Comparison of ENCODE assay signal across 8 cellular contexts in genomic region chr11:14973621-14974020, GRCh38. TPM values are rescaled to one million over a fixed set of nuclear protein-coding genes. Genes with fewer than 3 reads are reported as not detected.
DNase-seq lines count a peak whose midpoint lies in the region; ATAC-seq, FAIRE-seq and TF ChIP-seq lines count a peak whose summit lies in the region.

No MANE protein-coding gene starts in this region.

- no peak overlapping the region for H3K27ac Mint-ChIP-seq in T-helper 2 cell treated with Interferon-gamma antibody and Interleukin-4, amounts not matched to agents 5 μg/mL and 100 μg/mL, for 36 hours
- no peak overlapping the region for H3K27ac Mint-ChIP-seq in endodermal cell

- H3K4me3 Mint-ChIP-seq in T-helper 2 cell treated with Interferon-gamma antibody and Interleukin-4, amounts not matched to agents 5 μg/mL and 100 μg/mL, for 36 hours = peak overlapping the region; percentile 65
- peak overlapping the region; percentile 51 for H3K4me3 Mint-ChIP-seq in endodermal cell

- peak; percentile 45 for ATAC-seq in GM19463 (IDR thresholded peaks at IDR 0.05; ENCODE audit: unreplicated experiment)
- peak; percentile 50 to 58 (median 56) for ATAC-seq in pancreas

- WGBS in endodermal cell (ENCODE audit: insufficient coverage in 1 of 2, insufficient read length in 1 of 2), 2 experiments = 5 to 29% methylated on average over 4 to 31 of the region's 31 CpGs
- WGBS in pancreas, 2 donors = 2 to 4% methylated on average over 31 of the region's 31 CpGs

- TF ChIP-seq CTCF in A673 (conservative IDR thresholded peaks at IDR 0.05; ENCODE audit: low read depth, low read length) (no peak), endodermal cell (conservative IDR thresholded peaks at IDR 0.05) (no peak), pancreas (IDR thresholded peaks at IDR 0.05) (no peak)

- DNase-seq in A673 (ENCODE audit: low spot score) (peak; percentile 21), endodermal cell (peak; percentile 82), pancreas (peak in 2 of 6 donors; percentile 69 to 74), NCI-H524 treated with DMSO at 0.1 percent for 48 hours (lab: John Stamatoyannopoulos, UW) (no peak), GM12892 (ENCODE audit: insufficient read length) (no peak)
- DNase-seq in T-helper 2 cell treated with Interferon-gamma antibody and Interleukin-4, amounts not matched to agents 5 μg/mL and 100 μg/mL, for 36 hours (ENCODE audit: low spot score) = peak; percentile 18
- no peak for DNase-seq in effector CD4-positive, alpha-beta T cell

- H3K27me3 ChIP-seq in A673 (replicated peaks; ENCODE audit: insufficient read depth, low read depth, low read length, poor library complexity) (peaks cover 10% of the 10 kb centered on the region), endodermal cell (ENCODE audit: control insufficient read depth, insufficient read depth, low read length, poor library complexity, severe bottlenecking) (peaks cover 96% of the 10 kb centered on the region), pancreas (peaks cover 0 to 36% (median 2%) of the 10 kb centered on the region in 4 donors)

- no peak for FAIRE-seq in pancreas (lab: Jason Lieb, UNC)
- FAIRE-seq in GM12892 (lab: Jason Lieb, UNC) = no peak

- intact Hi-C loops in A673 (cut with micrococcal nuclease; ENCODE audit: unreplicated experiment) = no loop called here
- intact Hi-C loops in pancreas (cut with DNase I) = no loop called here

- no peak overlapping the region for H3K9ac ChIP-seq in endodermal cell (ENCODE audit: extremely low read depth, low read length, poor library complexity, severe bottlenecking)

- no peaks in the 10 kb centered on the region for H3K36me3 Mint-ChIP-seq in T-helper 2 cell treated with Interferon-gamma antibody and Interleukin-4, amounts not matched to agents 5 μg/mL and 100 μg/mL, for 36 hours (ENCODE audit: low read depth)
- no peaks in the 10 kb centered on the region for H3K36me3 Mint-ChIP-seq in endodermal cell (ENCODE audit: low read depth)

- peaks cover 25% of the 10 kb centered on the region for H3K4me1 Mint-ChIP-seq in T-helper 2 cell treated with Interferon-gamma antibody and Interleukin-4, amounts not matched to agents 5 μg/mL and 100 μg/mL, for 36 hours (ENCODE audit: low read depth)
- peaks cover 27% of the 10 kb centered on the region for H3K4me1 Mint-ChIP-seq in endodermal cell

- TF ChIP-seq POLR2A in GM12892 (IDR thresholded peaks at IDR 0.05; ENCODE audit: low read depth, low read length) = no peak

- no peaks in the 10 kb centered on the region for H3K4me1 ChIP-seq in A673 (ENCODE audit: insufficient read depth, low read length, poor library complexity, severe bottlenecking)
- no peaks in the 10 kb centered on the region for H3K4me1 ChIP-seq in endodermal cell (ENCODE audit: control insufficient read depth, insufficient read depth, low read length)
- peaks cover 12 to 13% (median 12%) of the 10 kb centered on the region in 3 donors for H3K4me1 ChIP-seq in pancreas

- BruUV-seq in A673 (replicated peaks; lab: Mats Ljungman, UMichigan) = no TSS peak

- CTCF ChIA-PET in A673 (lab: Charles Lee) = no interaction called here

- no peaks in the 10 kb centered on the region for H3K9me3 ChIP-seq in A673 (ENCODE audit: low read depth, low read length, poor library complexity, severe bottlenecking)
- no peaks in the 10 kb centered on the region for H3K9me3 ChIP-seq in endodermal cell (ENCODE audit: control insufficient read depth, low read length)
- no peaks in the 10 kb centered on the region for H3K9me3 ChIP-seq in pancreas

- H3K27ac ChIP-seq in A673 (ENCODE audit: low read depth, low read length, poor library complexity, severe bottlenecking) = no peak overlapping the region
- no peak overlapping the region for H3K27ac ChIP-seq in endodermal cell (ENCODE audit: low read depth, low read length)
- H3K27ac ChIP-seq in pancreas = no peak overlapping the region

- peaks cover 80% of the 10 kb centered on the region for H3K27me3 Mint-ChIP-seq in T-helper 2 cell treated with Interferon-gamma antibody and Interleukin-4, amounts not matched to agents 5 μg/mL and 100 μg/mL, for 36 hours (ENCODE audit: low read depth)
- H3K27me3 Mint-ChIP-seq in endodermal cell (ENCODE audit: insufficient read depth) = peaks cover 90% of the 10 kb centered on the region

- H3K9me3 Mint-ChIP-seq in T-helper 2 cell treated with Interferon-gamma antibody and Interleukin-4, amounts not matched to agents 5 μg/mL and 100 μg/mL, for 36 hours = no peaks in the 10 kb centered on the region
- no peaks in the 10 kb centered on the region for H3K9me3 Mint-ChIP-seq in endodermal cell

- POLR2A ChIA-PET in A673 (lab: Charles Lee; ENCODE audit: low non-redundant PET) = no interaction called here

- H3K4me3 ChIP-seq in A673 (ENCODE audit: low read depth, low read length, poor library complexity, severe bottlenecking) (peak overlapping the region; percentile 31), endodermal cell (ENCODE audit: low read length) (peak overlapping the region; percentile 73), pancreas (peak overlapping the region in 1 of 4 donors; percentile 32)

- no peaks in the 10 kb centered on the region for H3K36me3 ChIP-seq in A673 (ENCODE audit: insufficient read depth, low read length, poor library complexity, severe bottlenecking)
- H3K36me3 ChIP-seq in endodermal cell (ENCODE audit: control insufficient read depth, insufficient read depth, low read length) = no peaks in the 10 kb centered on the region
- no peaks in the 10 kb centered on the region for H3K36me3 ChIP-seq in pancreas

RNA-seq across cellular contexts. Expression of gene CALCA, which starts 1.5 kb away (rescaled TPM):
- total RNA-seq in A673 (2021) = 1.0 and 2.2 TPM in 2 replicates
- not detected for total RNA-seq in endodermal cell
- polyA plus RNA-seq in endodermal cell (2013, experiment 1 of 2) = not detected
- polyA plus RNA-seq in endodermal cell (2013, experiment 2 of 2) = 0.54 TPM
- total RNA-seq in pancreas = under 1 TPM in 1 of 6 donors, not detected in 5; 0.38 TPM
- polyA plus RNA-seq in pancreas = under 1 TPM in 1 of 2 donors, not detected in 1; 0.12 TPM
- not detected for polyA plus RNA-seq in GM12892 (2012; ENCODE audit: missing spikeins)

Comparison
In these comparisons a context has a peak if more than half of its experiments do, and no peak if none do; other contexts are left out.
1. DNase-seq: peak in A673 (single experiment), T-helper 2 cell treated with Interferon-gamma antibody and Interleukin-4, amounts not matched to agents 5 μg/mL and 100 μg/mL, for 36 hours (single experiment) and endodermal cell (single experiment); none in effector CD4-positive, alpha-beta T cell (single experiment), NCI-H524 treated with DMSO at 0.1 percent for 48 hours (single experiment) and GM12892 (single experiment).